ENCODE assay signal across 15 cellular contexts in genomic region chr9:88458716-88459115, GRCh38.
DNase-seq lines count a peak whose midpoint lies in the region; ATAC-seq and TF ChIP-seq lines count a peak whose summit lies in the region.
"Had no signal": no experiment of that assay in that cellular context is flagged by ENCODE, and none has a peak within 500 bp of the region (broad histone marks: within the 10 kb centered on the region; RNA-seq: fewer than 3 reads in every experiment).

No MANE protein-coding gene starts in this region.

- peaks cover 44% of the 10 kb centered on the region for H3K36me3 Mint-ChIP-seq in HFFc6 (ENCODE audit: low read depth)

- H3K4me3 Mint-ChIP-seq in HFFc6 = peak overlapping the region; percentile 0; the same call in 1 of the 2 replicates

- H3K9me3 Mint-ChIP-seq in HFFc6 = no peaks in the 10 kb centered on the region

- no peak for ATAC-seq in HG02798 (IDR thresholded peaks at IDR 0.05; ENCODE audit: poor library complexity, unreplicated experiment)
- no peak for ATAC-seq in HG02884 (IDR thresholded peaks at IDR 0.05; ENCODE audit: unreplicated experiment)
- ATAC-seq: gastrocnemius medialis; GM12878; stimulated activated naive CD8-positive, alpha-beta T cell treated with anti-CD3 and anti-CD28 coated beads, Interleukin-15, Interleukin-2, amounts not matched to agents 100 U/mL and 50 U/mL, for 24 hours had no signal

- peaks cover 6% of the 10 kb centered on the region; the same call in 1 of the 2 replicates for H3K27me3 Mint-ChIP-seq in HFFc6 (ENCODE audit: insufficient read depth)

- DNase-seq in AG09319 (ENCODE audit: extremely low read depth, low read depth) (peak; percentile 30), HFFc6 (peak; percentile 76), epidermal melanocyte (ENCODE audit: insufficient read length, low spot score) (peak; percentile 34), myocyte (ENCODE audit: low read depth) (peak; percentile 44), SW 1271 (lab: John Stamatoyannopoulos, UW) (no peak), T-helper 1 cell (no peak)
- DNase-seq: DMS79 treated with DMSO at 0.1 percent for 48 hours; gastrocnemius medialis; KBM-7; NCI-H1436; ovary; stimulated activated naive CD8-positive, alpha-beta T cell treated with anti-CD3 and anti-CD28 coated beads, Interleukin-15, Interleukin-2, amounts not matched to agents 100 U/mL and 50 U/mL, for 24 hours had no signal

- TF ChIP-seq CTCF in AG09319 (IDR thresholded peaks at IDR 0.05; ENCODE audit: low read depth, low read length) = no peak
- no peak for TF ChIP-seq CTCF in HFFc6 (IDR thresholded peaks at IDR 0.05)

- peak overlapping the region; percentile 66 for H3K27ac Mint-ChIP-seq in HFFc6

- H3K4me1 Mint-ChIP-seq in HFFc6 (ENCODE audit: low read depth) = peaks cover 65% of the 10 kb centered on the region

Comparison
In these comparisons a context has a peak if more than half of its experiments do, and no peak if none do; other contexts are left out.
1. DNase-seq: peak in AG09319 (single experiment), HFFc6 (single experiment), epidermal melanocyte (single experiment) and myocyte (single experiment); none in SW 1271 (0 of 2) and T-helper 1 cell (0 of 5).